ENCODE assay signal across 1 cellular context in genomic region chr5:171908638-171909037, GRCh38.
TF ChIP-seq lines count a peak whose summit lies in the region.

No MANE protein-coding gene starts in this region.

TF ChIP-seq in WTC11, 78 proteins besides CTCF, POLR2A, EP300 and RAD21 (continued from another document):
- no peak for TF ChIP-seq JAZF1 (CRISPR knock-in tag; IDR thresholded peaks at IDR 0.05)
- no peak for TF ChIP-seq ERG (CRISPR knock-in tag; IDR thresholded peaks at IDR 0.05)
- TF ChIP-seq FOXJ3 (CRISPR knock-in tag; IDR thresholded peaks at IDR 0.05; ENCODE audit: borderline replicate concordance) = no peak
- no peak for TF ChIP-seq ETV6 (CRISPR knock-in tag; IDR thresholded peaks at IDR 0.05)
- TF ChIP-seq CREB1 (CRISPR knock-in tag; IDR thresholded peaks at IDR 0.05) = no peak
- TF ChIP-seq ZSCAN18 (CRISPR knock-in tag; IDR thresholded peaks at IDR 0.05) = no peak
- no peak for TF ChIP-seq ZBTB21 (CRISPR knock-in tag; IDR thresholded peaks at IDR 0.05; ENCODE audit: borderline replicate concordance)
- no peak for TF ChIP-seq NR2C2 (CRISPR knock-in tag; IDR thresholded peaks at IDR 0.05)
